ENCODE assay signal across 24 cellular contexts in genomic region chr1:63758805-63759204, GRCh38. TPM values are rescaled to one million over a fixed set of nuclear protein-coding genes. Genes with fewer than 3 reads are reported as not detected.
A peak's percentile ranks its signal among the peaks of the same experiment; 100 is the strongest.
DNase-seq lines count a peak whose midpoint lies in the region; ATAC-seq and TF ChIP-seq lines count a peak whose summit lies in the region.
"Had no signal": no experiment of that assay in that cellular context is flagged by ENCODE, and none has a peak within 500 bp of the region (broad histone marks: within the 10 kb centered on the region; RNA-seq: fewer than 3 reads in every experiment).

No MANE protein-coding gene starts in this region.

- no peaks in the 10 kb centered on the region for H3K9me3 ChIP-seq in osteoblast (ENCODE audit: low read depth, low read length)
- H3K9me3 ChIP-seq in breast epithelium: no peaks in the 10 kb centered on the region

- no peak overlapping the region for H3K4me3 Mint-ChIP-seq in GM23338
- H3K4me3 Mint-ChIP-seq: CD8-positive, alpha-beta T cell; IgD-negative memory B cell; T-helper 1 cell treated with Interleukin-12 subunit alpha and Interleukin-12 subunit beta and Interleukin-4 antibody, amounts not matched to agents 30 μg/mL and 1 μg/mL, for 36 hours had no signal

- H3K27me3 Mint-ChIP-seq in GM23338 (ENCODE audit: insufficient read depth, low read depth, poor library complexity): no peaks in the 10 kb centered on the region

- TF ChIP-seq CTCF in GM23338 (conservative IDR thresholded peaks at IDR 0.05; ENCODE audit: low read depth in 2 of 2): no peak
- TF ChIP-seq CTCF in osteoblast (IDR thresholded peaks at IDR 0.05; ENCODE audit: extremely low read depth, low read depth, low read length): no peak
- TF ChIP-seq CTCF in breast epithelium (IDR thresholded peaks at IDR 0.05): no peak

- intact Hi-C loops in breast epithelium (cut with DNase I; ENCODE audit: low total_unique reads): no loop called here

- H4K20me1 ChIP-seq in GM23338 (replicated peaks; ENCODE audit: insufficient read depth) (no peaks in the 10 kb centered on the region), osteoblast (ENCODE audit: insufficient read depth, low read length) (no peaks in the 10 kb centered on the region)
- H4K20me1 ChIP-seq: BLaER1 treated with 17β-estradiol and CSF1 and Interleukin-3, amounts not matched to agents 10 nM and 100 nM had no signal

- ATAC-seq in GM23338: no peak
- no peak for ATAC-seq in GM21367 (IDR thresholded peaks at IDR 0.05; ENCODE audit: unreplicated experiment)
- ATAC-seq: CD8-positive, alpha-beta T cell; HCT116 had no signal

- H3K36me3 ChIP-seq in GM23338 (ENCODE audit: insufficient read depth): no peaks in the 10 kb centered on the region
- H3K36me3 ChIP-seq in osteoblast (ENCODE audit: insufficient read depth, low read length): no peaks in the 10 kb centered on the region
- no peaks in the 10 kb centered on the region for H3K36me3 ChIP-seq in breast epithelium
- H3K36me3 ChIP-seq: BLaER1 treated with 17β-estradiol and CSF1 and Interleukin-3, amounts not matched to agents 10 nM and 100 nM; MG63 had no signal

- H3K79me2 ChIP-seq in GM23338 (replicated peaks; ENCODE audit: insufficient read depth) (no peaks in the 10 kb centered on the region), osteoblast (ENCODE audit: insufficient read depth, low read length) (no peaks in the 10 kb centered on the region)

- H3K36me3 Mint-ChIP-seq in GM23338 (ENCODE audit: low read depth): no peaks in the 10 kb centered on the region
- H3K36me3 Mint-ChIP-seq: CD8-positive, alpha-beta T cell; IgD-negative memory B cell had no signal

- no peaks in the 10 kb centered on the region for H3K4me1 ChIP-seq in GM23338 (ENCODE audit: insufficient read depth)
- no peaks in the 10 kb centered on the region for H3K4me1 ChIP-seq in osteoblast (ENCODE audit: insufficient read depth, low read length)
- H3K4me1 ChIP-seq in breast epithelium: no peaks in the 10 kb centered on the region

- H3K4me3 ChIP-seq in GM23338 (no peak overlapping the region), osteoblast (ENCODE audit: insufficient read depth, low read length) (no peak overlapping the region), breast epithelium (no peak overlapping the region)
- H3K4me3 ChIP-seq: BLaER1 treated with 17β-estradiol and CSF1 and Interleukin-3, amounts not matched to agents 10 nM and 100 nM; MG63 had no signal

- H3K4me2 ChIP-seq in GM23338 (no peak overlapping the region), osteoblast (ENCODE audit: insufficient read depth, low read length) (no peak overlapping the region)

- H2AFZ ChIP-seq in GM23338: peak overlapping the region; percentile 76; the same call in 1 of the 2 replicates
- H2AFZ ChIP-seq in osteoblast (ENCODE audit: low read length): no peak overlapping the region

- DNase-seq in GM23338 (ENCODE audit: low spot score) (no peak), NCI-H1105 treated with DMSO at 0.1 percent for 48 hours (lab: John Stamatoyannopoulos, UW) (peak; percentile 86), SK-N-DZ (ENCODE audit: low spot score) (peak; percentile 10), osteoblast (ENCODE audit: insufficient read length, low spot score, missing footprints) (peak; percentile 10), glomerular visceral epithelial cell (ENCODE audit: extremely low spot score) (no peak), breast epithelium (ENCODE audit: low spot score in 2 of 2) (no peak), kidney tubule cell (ENCODE audit: low spot score) (no peak)
- DNase-seq: CD8-positive, alpha-beta T cell; GDM1; GOT3; Karpas-422; MG63; NCI-H1048; NCI-H146; NCI-H2081 treated with DMSO at 0.1 percent for 48 hours; NCI-H226; NCI-H526; OCI-M1; SHP77 treated with DMSO at 0.1 percent for 48 hours had no signal

- H3K9me2 ChIP-seq in GM23338 (ENCODE audit: insufficient read depth): no peaks in the 10 kb centered on the region

- H3K27ac Mint-ChIP-seq in GM23338: peak overlapping the region; percentile 37; the same call in 1 of the 2 replicates
- H3K27ac Mint-ChIP-seq: CD8-positive, alpha-beta T cell; IgD-negative memory B cell; T-helper 1 cell treated with Interleukin-12 subunit alpha and Interleukin-12 subunit beta and Interleukin-4 antibody, amounts not matched to agents 30 μg/mL and 1 μg/mL, for 36 hours had no signal

- H3K4me1 Mint-ChIP-seq in GM23338: peaks cover 16% of the 10 kb centered on the region; the same call in 2 of the 3 replicates

- H3K27me3 ChIP-seq in GM23338 (ENCODE audit: insufficient read depth) (no peaks in the 10 kb centered on the region), osteoblast (ENCODE audit: insufficient read depth, low read length) (no peaks in the 10 kb centered on the region), breast epithelium (no peaks in the 10 kb centered on the region)
- H3K27me3 ChIP-seq: BLaER1 treated with 17β-estradiol and CSF1 and Interleukin-3, amounts not matched to agents 10 nM and 100 nM; MG63 had no signal

- no peak overlapping the region for H3K27ac ChIP-seq in GM23338 (ENCODE audit: low read depth)
- H3K27ac ChIP-seq in osteoblast (ENCODE audit: low read depth, low read length): no peak overlapping the region
- no peak overlapping the region for H3K27ac ChIP-seq in breast epithelium
- H3K27ac ChIP-seq: BLaER1 treated with 17β-estradiol and CSF1 and Interleukin-3, amounts not matched to agents 10 nM and 100 nM had no signal

- TF ChIP-seq POLR2A in breast epithelium (IDR thresholded peaks at IDR 0.05): no peak

- no peaks in the 10 kb centered on the region; the same call in 2 of the 3 replicates for H3K9me3 Mint-ChIP-seq in GM23338
- H3K9me3 Mint-ChIP-seq: CD8-positive, alpha-beta T cell; T-helper 1 cell treated with Interleukin-12 subunit alpha and Interleukin-12 subunit beta and Interleukin-4 antibody, amounts not matched to agents 30 μg/mL and 1 μg/mL, for 36 hours had no signal

- no peaks in the 10 kb centered on the region for H3F3A ChIP-seq in GM23338 (replicated peaks; ENCODE audit: low read depth)

TF ChIP-seq in GM23338, 12 proteins besides CTCF, POLR2A, EP300 and RAD21 (continues in another document):
- no peak for TF ChIP-seq ZNF331 (CRISPR knock-in tag; IDR thresholded peaks at IDR 0.05; ENCODE audit: low read depth)
- no peak for TF ChIP-seq STAT1 (IDR thresholded peaks at IDR 0.05; ENCODE audit: unreplicated experiment)
- no peak for TF ChIP-seq EZH2phosphoT487 (IDR thresholded peaks at IDR 0.05; ENCODE audit: unreplicated experiment)
- no peak for TF ChIP-seq ZNF114 (CRISPR knock-in tag; IDR thresholded peaks at IDR 0.05)
- no peak for TF ChIP-seq EZH2 (IDR thresholded peaks at IDR 0.05; ENCODE audit: low read depth, unreplicated experiment)
- TF ChIP-seq NANOG (IDR thresholded peaks at IDR 0.05; ENCODE audit: borderline replicate concordance): no peak
- no peak for TF ChIP-seq POLR2AphosphoS5 (IDR thresholded peaks at IDR 0.05; ENCODE audit: low read depth)
- TF ChIP-seq CREB1 (CRISPR knock-in tag; IDR thresholded peaks at IDR 0.05; ENCODE audit: low read depth): no peak

RNA-seq across cellular contexts. Expression of gene ROR1, which starts 15.0 kb away (rescaled TPM):
- total RNA-seq in GM23338 (2014; rRNA removed; shearing (Covaris generic)): 94.3 and 96.0 TPM in 2 replicates
- 53.8 and 59.7 TPM in 2 replicates for polyA plus RNA-seq in GM23338 (2016; fragmentation: Nextera tagmentation; extraction: Ambion mirVana)
- polyA plus RNA-seq in SK-N-DZ (2014; cell fraction: cytosol; rRNA removed): 5.1 and 6.5 TPM in 2 replicates
- 2.3 and 2.8 TPM in 2 replicates for polyA plus RNA-seq in SK-N-DZ (2014; cell fraction: nucleus; rRNA removed)
- total RNA-seq in osteoblast (46.9 and 52.5 TPM in 2 replicates), breast epithelium (10 to 100 TPM in 1 of 3 donors, 1 to 10 TPM in 2; 5.9 to 11.6 (median 7.7) TPM)
- total RNA-seq: CD8-positive, alpha-beta T cell had no signal

Comparison
In these comparisons a context has a peak if more than half of its experiments do, and no peak if none do; other contexts are left out.
1. DNase-seq: peak in NCI-H1105 treated with DMSO at 0.1 percent for 48 hours (single experiment), SK-N-DZ (single experiment) and osteoblast (single experiment); none in GM23338 (single experiment), glomerular visceral epithelial cell (single experiment), breast epithelium (0 of 2) and kidney tubule cell (single experiment).